ENCODE assay signal across 8 cellular contexts in the genomic region with DNA sequence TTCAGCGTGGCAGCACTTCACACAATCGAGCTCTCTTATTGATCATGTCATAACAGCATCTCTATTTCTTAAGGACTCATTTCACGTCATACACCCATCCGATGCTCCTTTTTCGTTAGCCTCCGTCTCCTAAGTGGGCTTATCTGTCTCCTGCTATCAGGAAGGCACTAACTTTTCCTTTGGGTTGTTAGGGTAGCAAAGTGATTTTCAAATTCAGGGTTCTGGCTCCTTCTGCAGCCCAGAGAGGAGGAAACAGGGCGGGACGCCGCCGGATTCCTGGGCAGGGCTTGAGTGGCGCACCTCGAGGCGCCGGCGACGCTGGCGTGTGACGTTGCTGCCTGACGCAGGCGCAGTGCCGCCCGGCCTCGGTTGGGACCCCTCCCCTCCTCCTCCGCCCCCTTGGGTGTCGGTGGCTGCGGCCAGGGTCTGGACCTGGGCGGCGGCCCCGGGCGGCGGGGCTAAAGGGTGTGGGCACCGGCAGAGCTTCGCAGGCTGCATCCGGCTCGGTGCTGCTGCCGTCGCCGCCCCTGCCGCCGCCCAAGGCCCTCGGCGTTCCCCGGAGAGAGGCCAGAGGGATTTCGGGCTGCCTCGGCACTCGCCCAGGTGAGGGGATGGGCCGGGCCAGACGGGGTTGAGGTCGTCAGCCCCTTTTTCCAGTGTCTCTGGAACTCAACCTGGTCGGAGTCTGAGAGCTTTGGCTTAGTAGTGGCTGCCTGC. TPM values are rescaled to one million over a fixed set of nuclear protein-coding genes. Genes with fewer than 3 reads are reported as not detected.
DNase-seq lines count a peak whose midpoint lies in the region; ATAC-seq, FAIRE-seq and TF ChIP-seq lines count a peak whose summit lies in the region.

A gene with protein sequence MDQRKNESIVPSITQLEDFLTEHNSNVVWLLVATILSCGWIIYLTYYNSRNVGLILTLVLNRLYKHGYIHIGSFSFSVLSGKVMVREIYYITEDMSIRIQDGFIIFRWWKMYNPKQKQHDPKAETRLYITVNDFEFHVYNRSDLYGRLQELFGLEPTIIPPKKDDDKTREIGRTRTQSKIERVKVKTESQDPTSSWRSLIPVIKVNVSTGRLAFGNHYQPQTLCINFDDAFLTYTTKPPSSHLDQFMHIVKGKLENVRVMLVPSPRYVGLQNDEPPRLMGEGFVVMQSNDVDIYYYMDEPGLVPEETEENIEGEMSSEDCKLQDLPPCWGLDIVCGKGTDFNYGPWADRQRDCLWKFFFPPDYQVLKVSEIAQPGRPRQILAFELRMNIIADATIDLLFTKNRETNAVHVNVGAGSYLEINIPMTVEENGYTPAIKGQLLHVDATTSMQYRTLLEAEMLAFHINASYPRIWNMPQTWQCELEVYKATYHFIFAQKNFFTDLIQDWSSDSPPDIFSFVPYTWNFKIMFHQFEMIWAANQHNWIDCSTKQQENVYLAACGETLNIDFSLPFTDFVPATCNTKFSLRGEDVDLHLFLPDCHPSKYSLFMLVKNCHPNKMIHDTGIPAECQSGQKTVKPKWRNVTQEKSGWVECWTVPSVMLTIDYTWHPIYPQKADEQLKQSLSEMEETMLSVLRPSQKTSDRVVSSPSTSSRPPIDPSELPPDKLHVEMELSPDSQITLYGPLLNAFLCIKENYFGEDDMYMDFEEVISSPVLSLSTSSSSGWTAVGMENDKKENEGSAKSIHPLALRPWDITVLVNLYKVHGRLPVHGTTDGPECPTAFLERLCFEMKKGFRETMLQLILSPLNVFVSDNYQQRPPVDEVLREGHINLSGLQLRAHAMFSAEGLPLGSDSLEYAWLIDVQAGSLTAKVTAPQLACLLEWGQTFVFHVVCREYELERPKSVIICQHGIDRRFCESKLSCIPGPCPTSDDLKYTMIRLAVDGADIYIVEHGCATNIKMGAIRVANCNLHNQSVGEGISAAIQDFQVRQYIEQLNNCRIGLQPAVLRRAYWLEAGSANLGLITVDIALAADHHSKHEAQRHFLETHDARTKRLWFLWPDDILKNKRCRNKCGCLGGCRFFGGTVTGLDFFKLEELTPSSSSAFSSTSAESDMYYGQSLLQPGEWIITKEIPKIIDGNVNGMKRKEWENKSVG (N-terminal part only) (plus strand): TSS at position 350 of the 717 bp plus-strand sequence. CDS start 18,317 bp downstream, outside the sequence.

- H4K20me1 ChIP-seq in fibroblast of lung (ENCODE audit: control insufficient read depth, extremely low read depth, insufficient read depth, low read length) = no peaks in the 10 kb centered on the region

- H3K79me2 ChIP-seq in fibroblast of lung (ENCODE audit: control insufficient read depth, insufficient read depth, low read length) = peaks cover 12% of the 10 kb centered on the region

- peak within 1 kb of the TSS; percentile 77 for H3K27ac ChIP-seq in fibroblast of lung (ENCODE audit: insufficient read depth, low read length)
- peak within 1 kb of the TSS; percentile 85 for H3K27ac ChIP-seq in naive thymus-derived CD4-positive, alpha-beta T cell (ENCODE audit: low read depth, low read length)

- FAIRE-seq in RCC 7860 (lab: Jason Lieb, UNC) = no peak

- H3K4me2 ChIP-seq in fibroblast of lung (ENCODE audit: extremely low read depth, insufficient read depth, low read length) = peak within 1 kb of the TSS; percentile 92

- H3K9me3 Mint-ChIP-seq in naive thymus-derived CD4-positive, alpha-beta T cell = peaks cover 0 to 2% (median 0%) of the 10 kb centered on the region in 11 donors
- no peaks in the 10 kb centered on the region for H3K9me3 Mint-ChIP-seq in stimulated activated naive B cell treated with anti-CD40 and anti-IgM and Interleukin-4, amounts not matched to agents 10 μg/mL and 1 μg/mL and 100 μg/mL, for 72 hours

- no peaks in the 10 kb centered on the region for H3K27me3 ChIP-seq in fibroblast of lung (ENCODE audit: control insufficient read depth, insufficient read depth, low read length)
- no peaks in the 10 kb centered on the region for H3K27me3 ChIP-seq in naive thymus-derived CD4-positive, alpha-beta T cell (ENCODE audit: control insufficient read depth in 2 of 2, insufficient read depth in 2 of 2, low read length in 2 of 2)

- CTCF ChIA-PET in naive thymus-derived CD4-positive, alpha-beta T cell (lab: Charles Lee) = interaction anchor here (0.6 kb wide), 1 partner anchor 203 kb away, joined by 3 read pairs; no protein-coding TSS in a partner anchor

- H2AFZ ChIP-seq in fibroblast of lung (ENCODE audit: low read length) = peak within 1 kb of the TSS; percentile 92

- peaks cover 41 to 84% (median 72%) of the 10 kb centered on the region in 7 donors for H3K4me1 Mint-ChIP-seq in naive thymus-derived CD4-positive, alpha-beta T cell
- peaks cover 25 to 53% of the 10 kb centered on the region in 2 donors for H3K4me1 Mint-ChIP-seq in stimulated activated naive B cell treated with anti-CD40 and anti-IgM and Interleukin-4, amounts not matched to agents 10 μg/mL and 1 μg/mL and 100 μg/mL, for 72 hours

- H3K4me3 Mint-ChIP-seq in naive thymus-derived CD4-positive, alpha-beta T cell = peak within 1 kb of the TSS; percentile 79 to 98 (median 98)
- peak within 1 kb of the TSS; percentile 94 to 99 for H3K4me3 Mint-ChIP-seq in stimulated activated naive B cell treated with anti-CD40 and anti-IgM and Interleukin-4, amounts not matched to agents 10 μg/mL and 1 μg/mL and 100 μg/mL, for 72 hours

- no peaks in the 10 kb centered on the region for H3K36me3 ChIP-seq in fibroblast of lung (ENCODE audit: control insufficient read depth, insufficient read depth, low read length)
- peaks cover 0 to 4% (median 0%) of the 10 kb centered on the region in 3 experiments for H3K36me3 ChIP-seq in naive thymus-derived CD4-positive, alpha-beta T cell (ENCODE audit: control insufficient read depth in 2 of 3, insufficient read depth in 3 of 3, low read length in 3 of 3)

- peak in 1 of 2 donors; percentile 18 for TF ChIP-seq CTCF in fibroblast of lung (conservative IDR thresholded peaks at IDR 0.05 in 1 of 2, IDR thresholded peaks at IDR 0.05 in 1 of 2; ENCODE audit: low read depth in 1 of 2, low read length in 2 of 2)

- peaks cover 5 to 27% (median 18%) of the 10 kb centered on the region in 5 donors for H3K36me3 Mint-ChIP-seq in naive thymus-derived CD4-positive, alpha-beta T cell
- peaks cover 15 to 23% of the 10 kb centered on the region in 2 donors for H3K36me3 Mint-ChIP-seq in stimulated activated naive B cell treated with anti-CD40 and anti-IgM and Interleukin-4, amounts not matched to agents 10 μg/mL and 1 μg/mL and 100 μg/mL, for 72 hours

- peak within 1 kb of the TSS; percentile 82 for H3K9ac ChIP-seq in fibroblast of lung (ENCODE audit: insufficient read depth, low read length)

- no peaks in the 10 kb centered on the region for H3K9me3 ChIP-seq in fibroblast of lung (ENCODE audit: control insufficient read depth, insufficient read depth, low read depth, low read length)
- no peaks in the 10 kb centered on the region for H3K9me3 ChIP-seq in naive thymus-derived CD4-positive, alpha-beta T cell (ENCODE audit: control insufficient read depth in 2 of 3, low read length in 3 of 3)

- H3K27me3 Mint-ChIP-seq in naive thymus-derived CD4-positive, alpha-beta T cell = no peaks in the 10 kb centered on the region
- H3K27me3 Mint-ChIP-seq in stimulated activated naive B cell treated with anti-CD40 and anti-IgM and Interleukin-4, amounts not matched to agents 10 μg/mL and 1 μg/mL and 100 μg/mL, for 72 hours = peaks cover 0 to 5% of the 10 kb centered on the region in 2 donors

- H3K27ac Mint-ChIP-seq in naive thymus-derived CD4-positive, alpha-beta T cell = peak within 1 kb of the TSS; percentile 90 to 100 (median 97)
- peak within 1 kb of the TSS; percentile 96 for H3K27ac Mint-ChIP-seq in stimulated activated naive B cell treated with anti-CD40 and anti-IgM and Interleukin-4, amounts not matched to agents 10 μg/mL and 1 μg/mL and 100 μg/mL, for 72 hours

- POLR2A ChIA-PET in naive thymus-derived CD4-positive, alpha-beta T cell (lab: Charles Lee) = interaction anchor here (1.2 to 2.7 kb wide), 4 partner anchors 17 to 352 kb away, joined by 3 to 19 read pairs (median 5); no protein-coding TSS in a partner anchor

- DNase-seq in DMS53 treated with DMSO at 0.1 percent for 48 hours (lab: John Stamatoyannopoulos, UW; ENCODE audit: unreplicated experiment) (peak; percentile 32), RCC 7860 (ENCODE audit: low spot score) (peak; percentile 53), fibroblast of lung (ENCODE audit: low read depth in 2 of 2) (peak; percentile 80 to 85)
- DNase-seq in Jurkat, Clone E6-1 (ENCODE audit: low read depth, low spot score) = peak; percentile 73
- peak; percentile 72 to 84 for DNase-seq in activated T-helper 1 cell treated with anti-CD3 and anti-CD28 coated beads, Interleukin-2, amount 50 U/mL, for 16 hours (ENCODE audit: low read depth in 1 of 2, low spot score in 1 of 2)
- peak; percentile 81 to 92 (median 87) for DNase-seq in naive thymus-derived CD4-positive, alpha-beta T cell
- DNase-seq in stimulated activated naive B cell treated with anti-CD40 and anti-IgM and Interleukin-4, amounts not matched to agents 10 μg/mL and 1 μg/mL and 100 μg/mL, for 72 hours = peak; percentile 83

- ATAC-seq in GM21619 (IDR thresholded peaks at IDR 0.05; ENCODE audit: unreplicated experiment) = peak; percentile 97
- peak; percentile 95 for ATAC-seq in naive thymus-derived CD4-positive, alpha-beta T cell
- peak; percentile 96 to 97 for ATAC-seq in stimulated activated naive B cell treated with anti-CD40 and anti-IgM and Interleukin-4, amounts not matched to agents 10 μg/mL and 1 μg/mL and 100 μg/mL, for 72 hours (replicated peaks)

- peak within 1 kb of the TSS; percentile 92 for H3K4me3 ChIP-seq in Jurkat, Clone E6-1 (ENCODE audit: low read length)
- H3K4me3 ChIP-seq in fibroblast of lung (replicated peaks in 1 of 4; ENCODE audit: control extremely low read depth in 1 of 4, insufficient read depth in 1 of 4, low read depth in 3 of 4, low read length in 4 of 4) = peak within 1 kb of the TSS; percentile 65 to 93 (median 76)
- peak within 1 kb of the TSS; percentile 96 for H3K4me3 ChIP-seq in naive thymus-derived CD4-positive, alpha-beta T cell (ENCODE audit: low read length)

- no peaks in the 10 kb centered on the region for H3K4me1 ChIP-seq in fibroblast of lung (ENCODE audit: control insufficient read depth, extremely low read depth, insufficient read depth, low read length)
- H3K4me1 ChIP-seq in naive thymus-derived CD4-positive, alpha-beta T cell (ENCODE audit: control insufficient read depth in 2 of 2, insufficient read depth in 2 of 2, low read length in 2 of 2) = peaks cover 22 to 28% of the 10 kb centered on the region in 2 donors

- intact Hi-C loops in naive thymus-derived CD4-positive, alpha-beta T cell (cut with micrococcal nuclease) = loop anchor here (1.0 to 10.0 kb wide), 15 partner anchors 21 to 1245 kb away; a partner anchor contains a TSS

RNA-seq across cellular contexts. Expression of the gene that starts here (rescaled TPM):
- polyA plus RNA-seq in Jurkat, Clone E6-1 (2012; ENCODE audit: insufficient read depth, insufficient read length) = 16.7 TPM
- total RNA-seq in fibroblast of lung = 90.7 and 130 TPM in 2 replicates
- 34.1 and 52.5 TPM in 2 replicates for polyA plus RNA-seq in fibroblast of lung
- 18.7 and 28.3 TPM in 2 replicates for polyA plus RNA-seq in fibroblast of lung (2012)
- 64.1 and 65.4 TPM in 2 replicates for polyA minus RNA-seq in fibroblast of lung (ENCODE audit: low replicate concordance)
- 10 to 100 TPM; 45.9 to 86.6 (median 72.8) TPM for total RNA-seq in naive thymus-derived CD4-positive, alpha-beta T cell
- polyA plus RNA-seq in naive thymus-derived CD4-positive, alpha-beta T cell = 1 to 10 TPM; 6.8 to 7.3 TPM

Comparison
In these comparisons a context has a peak if more than half of its experiments do, and no peak if none do; other contexts are left out.
1. Peak in every context shown above with its lines: DNase-seq, ATAC-seq, H3K4me3 ChIP-seq and H3K27ac ChIP-seq.
2. DNase-seq: peak in every context shown above with its lines; median percentile 87 in naive thymus-derived CD4-positive, alpha-beta T cell; 83 in stimulated activated naive B cell treated with anti-CD40 and anti-IgM and Interleukin-4, amounts not matched to agents 10 μg/mL and 1 μg/mL and 100 μg/mL, for 72 hours; 82 in fibroblast of lung; 78 in activated T-helper 1 cell treated with anti-CD3 and anti-CD28 coated beads, Interleukin-2, amount 50 U/mL, for 16 hours; 73 in Jurkat, Clone E6-1; 53 in RCC 7860; 32 in DMS53 treated with DMSO at 0.1 percent for 48 hours.